Comparison of ENCODE assay signal across 2 cellular contexts in the genomic region with DNA sequence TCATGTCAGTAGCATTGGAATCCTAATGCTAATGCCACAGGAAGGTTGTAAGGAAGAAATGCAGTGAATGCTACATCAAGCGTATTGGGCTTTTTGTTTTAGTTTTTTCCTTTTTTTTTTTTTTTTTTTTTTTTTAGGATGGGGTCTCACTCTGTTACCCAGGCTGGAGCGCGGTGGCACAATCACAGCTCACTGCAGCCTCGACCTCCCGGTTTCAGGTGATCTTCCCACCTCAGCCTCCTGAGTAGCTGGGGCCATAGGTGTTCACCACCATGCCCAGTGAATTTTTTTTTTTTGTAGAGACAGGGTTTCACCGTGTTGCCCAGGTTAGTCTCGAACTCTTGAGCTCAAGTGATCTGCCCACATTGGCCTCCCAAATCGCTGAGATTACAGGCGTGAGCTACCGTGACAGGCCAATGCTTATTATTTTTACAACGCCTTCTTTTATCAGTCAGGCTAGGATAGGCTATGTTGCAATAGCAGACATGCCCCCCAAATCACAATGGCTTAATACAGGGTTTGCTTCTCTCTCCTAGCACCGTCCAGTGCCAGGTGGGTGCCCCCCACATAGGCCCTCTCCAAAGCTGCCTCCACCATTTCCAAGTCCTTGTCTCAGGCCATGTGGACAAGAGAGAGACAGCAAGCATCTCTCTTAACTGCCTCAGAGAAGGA.
TF ChIP-seq lines count a peak whose summit lies in the region.

No MANE protein-coding gene starts in this region.

TF ChIP-seq in SK-N-SH, 30 proteins besides CTCF, POLR2A, EP300 and RAD21:
- no peak for TF ChIP-seq POLR2AphosphoS5 (IDR thresholded peaks at IDR 0.05; ENCODE audit: low read depth, low read length)
- TF ChIP-seq GABPA (IDR thresholded peaks at IDR 0.05; ENCODE audit: low read depth) = no peak

TF ChIP-seq in SK-N-SH treated with all-trans-retinoic acid at 6 μM for 48 hours, 23 proteins besides CTCF, POLR2A, EP300 and RAD21:
- TF ChIP-seq ESRRG (CRISPR knock-in tag; IDR thresholded peaks at IDR 0.05) = no peak
- TF ChIP-seq ZFP30 (CRISPR knock-in tag; IDR thresholded peaks at IDR 0.05) = no peak
- no peak for TF ChIP-seq ZNF565 (CRISPR knock-in tag; conservative IDR thresholded peaks at IDR 0.05; ENCODE audit: low read depth)
- TF ChIP-seq ISL1 (CRISPR knock-in tag; IDR thresholded peaks at IDR 0.05) = no peak
- no peak for TF ChIP-seq RARB (CRISPR knock-in tag; IDR thresholded peaks at IDR 0.05)
- TF ChIP-seq, protein P1, sequence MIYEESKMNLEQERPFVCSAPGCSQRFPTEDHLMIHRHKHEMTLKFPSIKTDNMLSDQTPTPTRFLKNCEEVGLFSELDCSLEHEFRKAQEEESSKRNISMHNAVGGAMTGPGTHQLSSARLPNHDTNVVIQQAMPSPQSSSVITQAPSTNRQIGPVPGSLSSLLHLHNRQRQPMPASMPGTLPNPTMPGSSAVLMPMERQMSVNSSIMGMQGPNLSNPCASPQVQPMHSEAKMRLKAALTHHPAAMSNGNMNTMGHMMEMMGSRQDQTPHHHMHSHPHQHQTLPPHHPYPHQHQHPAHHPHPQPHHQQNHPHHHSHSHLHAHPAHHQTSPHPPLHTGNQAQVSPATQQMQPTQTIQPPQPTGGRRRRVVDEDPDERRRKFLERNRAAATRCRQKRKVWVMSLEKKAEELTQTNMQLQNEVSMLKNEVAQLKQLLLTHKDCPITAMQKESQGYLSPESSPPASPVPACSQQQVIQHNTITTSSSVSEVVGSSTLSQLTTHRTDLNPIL (CRISPR knock-in tag; IDR thresholded peaks at IDR 0.05; ENCODE audit: low read depth) = no peak
- TF ChIP-seq, protein P2, sequence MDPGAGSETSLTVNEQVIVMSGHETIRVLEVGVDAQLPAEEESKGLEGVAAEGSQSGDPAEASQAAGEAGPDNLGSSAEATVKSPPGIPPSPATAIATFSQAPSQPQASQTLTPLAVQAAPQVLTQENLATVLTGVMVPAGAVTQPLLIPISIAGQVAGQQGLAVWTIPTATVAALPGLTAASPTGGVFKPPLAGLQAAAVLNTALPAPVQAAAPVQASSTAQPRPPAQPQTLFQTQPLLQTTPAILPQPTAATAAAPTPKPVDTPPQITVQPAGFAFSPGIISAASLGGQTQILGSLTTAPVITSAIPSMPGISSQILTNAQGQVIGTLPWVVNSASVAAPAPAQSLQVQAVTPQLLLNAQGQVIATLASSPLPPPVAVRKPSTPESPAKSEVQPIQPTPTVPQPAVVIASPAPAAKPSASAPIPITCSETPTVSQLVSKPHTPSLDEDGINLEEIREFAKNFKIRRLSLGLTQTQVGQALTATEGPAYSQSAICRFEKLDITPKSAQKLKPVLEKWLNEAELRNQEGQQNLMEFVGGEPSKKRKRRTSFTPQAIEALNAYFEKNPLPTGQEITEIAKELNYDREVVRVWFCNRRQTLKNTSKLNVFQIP (CRISPR knock-in tag; IDR thresholded peaks at IDR 0.05; ENCODE audit: borderline replicate concordance, low read depth) = no peak
- TF ChIP-seq GLIS3 (CRISPR knock-in tag; IDR thresholded peaks at IDR 0.05) = no peak
